ENCODE assay signal across 11 cellular contexts in the genomic region with DNA sequence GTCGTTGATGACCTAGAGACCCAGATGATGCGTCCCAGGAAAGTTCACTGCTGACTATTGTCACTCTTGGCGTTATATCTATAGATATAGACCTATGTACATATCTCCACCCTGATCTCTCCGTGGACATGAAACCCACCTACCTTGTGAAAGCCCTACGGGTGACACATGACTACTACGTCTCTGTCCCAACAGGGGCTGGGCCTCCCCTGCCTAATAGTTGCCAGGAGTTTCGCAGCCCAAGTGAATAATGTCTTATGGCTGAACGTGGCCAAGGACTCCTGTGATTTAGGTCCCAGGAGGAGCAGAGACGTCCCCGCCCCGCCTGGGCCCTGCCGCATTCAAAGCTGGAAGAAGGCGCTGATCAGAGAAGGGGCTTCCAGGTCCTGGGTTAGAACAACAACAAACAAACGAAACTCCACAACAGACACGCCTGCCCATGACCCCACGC. TPM values are rescaled to one million over a fixed set of nuclear protein-coding genes. Genes with fewer than 3 reads are reported as not detected.
A peak's percentile ranks its signal among the peaks of the same experiment; 100 is the strongest.
DNase-seq lines count a peak whose midpoint lies in the region; ATAC-seq, FAIRE-seq and TF ChIP-seq lines count a peak whose summit lies in the region.
"Had no signal": no experiment of that assay in that cellular context is flagged by ENCODE, and none has a peak within 500 bp of the region (broad histone marks: within the 10 kb centered on the region; RNA-seq: fewer than 3 reads in every experiment).

No MANE protein-coding gene starts in this region.

- H3K27me3 ChIP-seq in keratinocyte (ENCODE audit: control insufficient read depth, extremely low read depth, insufficient read depth, low read length) = peaks cover 79% of the 10 kb centered on the region
- H3K27me3 ChIP-seq in subcutaneous abdominal adipose tissue (ENCODE audit: control insufficient read depth in 5 of 5, insufficient read depth in 4 of 5, low read length in 5 of 5) = peaks cover 55 to 67% (median 61%) of the 10 kb centered on the region in 5 donors

- H3K4me3 ChIP-seq in keratinocyte (ENCODE audit: control insufficient read depth in 2 of 3, extremely low read depth in 1 of 3, insufficient read depth in 2 of 3, low read depth in 1 of 3, low read length in 3 of 3) (peak overlapping the region in 2 of 3 experiments; percentile 57 to 68), subcutaneous abdominal adipose tissue (ENCODE audit: low read depth in 1 of 5, low read length in 5 of 5) (peak overlapping the region; percentile 45 to 69 (median 57))

- peaks cover 31% of the 10 kb centered on the region for H3K4me1 Mint-ChIP-seq in activated T-cell treated with anti-CD3 and anti-CD28 coated beads, Interleukin-2, amount 50 U/mL, for 4 hours (ENCODE audit: low read depth)
- H3K4me1 Mint-ChIP-seq in activated naive CD8-positive, alpha-beta T cell treated with anti-CD3 and anti-CD28 coated beads for 36 hours = peaks cover 36% of the 10 kb centered on the region

- H3K27ac ChIP-seq in keratinocyte (ENCODE audit: control insufficient read depth, insufficient read depth, low read length) = no peak overlapping the region
- H3K27ac ChIP-seq in subcutaneous abdominal adipose tissue (ENCODE audit: low read depth, low read length) = no peak overlapping the region

- DNase-seq in activated T-cell treated with anti-CD3 and anti-CD28 coated beads, Interleukin-2, amount 50 U/mL, for 4 hours = no peak
- no peak for DNase-seq in activated T-cell treated with anti-CD3 and anti-CD28 coated beads, Interleukin-2, amount 50 U/mL, for 1 hour
- DNase-seq in activated naive CD8-positive, alpha-beta T cell treated with anti-CD3 and anti-CD28 coated beads for 36 hours = no peak
- DNase-seq in keratinocyte (ENCODE audit: low read depth, low spot score) (no peak), glomerular visceral epithelial cell (ENCODE audit: extremely low spot score) (no peak)
- DNase-seq in effector CD8-positive, alpha-beta T cell (lab: John Stamatoyannopoulos, UW) = no peak
- DNase-seq: NCI-H2171 had no signal

- no peak for FAIRE-seq in keratinocyte (lab: Jason Lieb, UNC)

- peaks cover 77% of the 10 kb centered on the region for H3K27me3 Mint-ChIP-seq in activated T-cell treated with anti-CD3 and anti-CD28 coated beads, Interleukin-2, amount 50 U/mL, for 4 hours (ENCODE audit: low read depth)
- H3K27me3 Mint-ChIP-seq in activated naive CD8-positive, alpha-beta T cell treated with anti-CD3 and anti-CD28 coated beads for 36 hours = peaks cover 93% of the 10 kb centered on the region

- H3K9me3 ChIP-seq in keratinocyte (ENCODE audit: control insufficient read depth, low read depth, low read length) = no peaks in the 10 kb centered on the region
- H3K9me3 ChIP-seq in subcutaneous abdominal adipose tissue (ENCODE audit: control insufficient read depth in 5 of 5, low read length in 5 of 5) = no peaks in the 10 kb centered on the region

- dilution Hi-C loops in keratinocyte (cut with MboI; ENCODE audit: extremely low pct_ligation_motif_present, low sequenced_read_pairs) = no loop called here

- H3K4me1 ChIP-seq in keratinocyte (ENCODE audit: control insufficient read depth, extremely low read depth, insufficient read depth, low read length) = peaks cover 8% of the 10 kb centered on the region
- H3K4me1 ChIP-seq in subcutaneous abdominal adipose tissue (ENCODE audit: control insufficient read depth in 5 of 5, insufficient read depth in 5 of 5, low read length in 5 of 5) = peaks cover 2 to 59% (median 47%) of the 10 kb centered on the region in 5 donors

- H3K9me3 Mint-ChIP-seq in activated T-cell treated with anti-CD3 and anti-CD28 coated beads, Interleukin-2, amount 50 U/mL, for 4 hours = no peaks in the 10 kb centered on the region
- no peaks in the 10 kb centered on the region for H3K9me3 Mint-ChIP-seq in activated naive CD8-positive, alpha-beta T cell treated with anti-CD3 and anti-CD28 coated beads for 36 hours

- peak overlapping the region; percentile 85 for H3K4me2 ChIP-seq in keratinocyte (ENCODE audit: control insufficient read depth, extremely low read depth, insufficient read depth, low read depth, low read length)

- H3K9me1 ChIP-seq in keratinocyte (ENCODE audit: control insufficient read depth, extremely low read depth, insufficient read depth, low read length) = no peaks in the 10 kb centered on the region

- H4K20me1 ChIP-seq in keratinocyte (ENCODE audit: control insufficient read depth, extremely low read depth, insufficient read depth, low read length) = no peaks in the 10 kb centered on the region

- no peaks in the 10 kb centered on the region for H3K79me2 ChIP-seq in keratinocyte (ENCODE audit: control insufficient read depth, insufficient read depth, low read length)

- H3K36me3 Mint-ChIP-seq in activated T-cell treated with anti-CD3 and anti-CD28 coated beads, Interleukin-2, amount 50 U/mL, for 4 hours (ENCODE audit: insufficient read depth) = no peaks in the 10 kb centered on the region
- H3K36me3 Mint-ChIP-seq in activated naive CD8-positive, alpha-beta T cell treated with anti-CD3 and anti-CD28 coated beads for 36 hours = peaks cover 2% of the 10 kb centered on the region

- ATAC-seq in activated T-cell treated with anti-CD3 and anti-CD28 coated beads, Interleukin-2, amount 50 U/mL, for 4 hours = no peak
- no peak for ATAC-seq in GM21528 (IDR thresholded peaks at IDR 0.05; ENCODE audit: low FRiP score, unreplicated experiment)
- ATAC-seq: activated CD4-positive, CD25-positive, alpha-beta regulatory T cell treated with anti-CD3 and anti-CD28 coated beads, Interleukin-2, amount 50 U/mL, for 24 hours had no signal

- no peak for TF ChIP-seq CTCF in keratinocyte (optimal IDR thresholded peaks at IDR 0.05 in 1 of 3, IDR thresholded peaks at IDR 0.05 in 1 of 3, conservative IDR thresholded peaks at IDR 0.05 in 1 of 3; ENCODE audit: extremely low read depth in 1 of 3, insufficient read depth in 2 of 3, low read length in 3 of 3)

- peak overlapping the region; percentile 9 for H2AFZ ChIP-seq in keratinocyte (ENCODE audit: control insufficient read depth, low read length)

- H3K9ac ChIP-seq in keratinocyte (ENCODE audit: control insufficient read depth, extremely low read depth, insufficient read depth, low read length) = no peak overlapping the region
- H3K9ac ChIP-seq in subcutaneous abdominal adipose tissue (ENCODE audit: low read length in 5 of 5) = no peak overlapping the region

- H3K27ac Mint-ChIP-seq in activated naive CD8-positive, alpha-beta T cell treated with anti-CD3 and anti-CD28 coated beads for 36 hours = no peak overlapping the region

- H3K4me3 Mint-ChIP-seq in activated T-cell treated with anti-CD3 and anti-CD28 coated beads, Interleukin-2, amount 50 U/mL, for 4 hours = peak overlapping the region; percentile 37
- peak overlapping the region; percentile 16 for H3K4me3 Mint-ChIP-seq in activated naive CD8-positive, alpha-beta T cell treated with anti-CD3 and anti-CD28 coated beads for 36 hours

- no peaks in the 10 kb centered on the region for H3K36me3 ChIP-seq in keratinocyte (ENCODE audit: control insufficient read depth in 2 of 2, extremely low read depth in 1 of 2, insufficient read depth in 2 of 2, low read length in 2 of 2)
- no peaks in the 10 kb centered on the region for H3K36me3 ChIP-seq in subcutaneous abdominal adipose tissue (ENCODE audit: control insufficient read depth in 5 of 5, insufficient read depth in 5 of 5, low read length in 5 of 5)

RNA-seq across cellular contexts. Expression of a gene that starts 4.9 kb away (rescaled TPM):
- under 1 TPM in 2 of 3 donors, not detected in 1; 0.08 to 0.11 TPM for total RNA-seq in activated T-cell treated with anti-CD3 and anti-CD28 coated beads, Interleukin-2, amount 50 U/mL, for 4 hours
- under 1 TPM; 0.08 TPM for total RNA-seq in activated naive CD8-positive, alpha-beta T cell treated with anti-CD3 and anti-CD28 coated beads for 36 hours
- polyA plus RNA-seq in keratinocyte = not detected in 3 replicates
- polyA plus RNA-seq in keratinocyte (2011; ENCODE audit: low read depth) = not detected
- not detected in 2 replicates for polyA plus RNA-seq in keratinocyte (2011; cell fraction: cytosol; rRNA removed)
- polyA plus RNA-seq in keratinocyte (2011; cell fraction: nucleus; rRNA removed) = 0.03 TPM in 1 of 2 replicates, not detected in the other
- polyA plus RNA-seq in keratinocyte (2012; ENCODE audit: low replicate concordance) = 0.04 TPM in 1 of 2 replicates, not detected in the other
- polyA minus RNA-seq in keratinocyte = not detected in 3 replicates
- not detected for polyA minus RNA-seq in keratinocyte (2011; cell fraction: cytosol; rRNA and poly(A)+ RNA removed)
- not detected in 2 replicates for polyA minus RNA-seq in keratinocyte (2011; cell fraction: nucleus; rRNA and poly(A)+ RNA removed)
- polyA plus RNA-seq: BJ had no signal

RNA-seq across cellular contexts. Expression of a gene that starts 50.7 kb away (rescaled TPM):
- 10 to 100 TPM; 15.3 to 17.1 (median 15.6) TPM for total RNA-seq in activated T-cell treated with anti-CD3 and anti-CD28 coated beads, Interleukin-2, amount 50 U/mL, for 4 hours
- 10 to 100 TPM; 23.0 to 24.9 TPM for total RNA-seq in activated naive CD8-positive, alpha-beta T cell treated with anti-CD3 and anti-CD28 coated beads for 36 hours
- polyA plus RNA-seq in keratinocyte = 8.8 to 14.4 TPM (median 8.9 TPM) in 3 replicates
- 8.0 TPM for polyA plus RNA-seq in keratinocyte (2011; ENCODE audit: low read depth)
- 4.4 and 8.2 TPM in 2 replicates for polyA plus RNA-seq in keratinocyte (2011; cell fraction: cytosol; rRNA removed)
- 8.2 and 12.0 TPM in 2 replicates for polyA plus RNA-seq in keratinocyte (2011; cell fraction: nucleus; rRNA removed)
- 5.8 and 10.1 TPM in 2 replicates for polyA plus RNA-seq in keratinocyte (2012; ENCODE audit: low replicate concordance)
- polyA minus RNA-seq in keratinocyte = 4.0 to 12.9 TPM (median 6.4 TPM) in 3 replicates
- polyA minus RNA-seq in keratinocyte (2011; cell fraction: cytosol; rRNA and poly(A)+ RNA removed) = 6.9 TPM
- polyA minus RNA-seq in keratinocyte (2011; cell fraction: nucleus; rRNA and poly(A)+ RNA removed) = 7.8 and 13.9 TPM in 2 replicates
